ENCODE assay signal across 8 cellular contexts in the genomic region with DNA sequence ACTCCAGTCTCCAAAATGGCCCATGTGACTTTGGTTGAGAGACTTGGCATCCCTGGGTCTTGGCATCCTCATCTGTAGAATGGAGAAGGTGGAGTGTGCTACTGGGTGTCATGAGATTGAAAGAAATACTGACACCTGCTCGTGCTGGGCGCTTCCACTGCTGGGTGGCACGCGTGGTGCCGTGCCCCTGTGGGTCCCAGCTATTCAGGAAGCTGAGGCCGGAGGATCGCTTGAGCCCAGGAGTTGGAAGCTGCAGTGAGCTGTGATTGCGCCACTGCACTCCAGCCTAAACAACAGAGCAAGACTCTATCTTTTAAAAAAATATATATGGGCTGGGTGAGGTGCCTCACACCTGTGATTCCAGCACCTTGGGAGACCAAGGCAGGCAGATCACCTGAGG. TPM values are rescaled to one million over a fixed set of nuclear protein-coding genes. Genes with fewer than 3 reads are reported as not detected.
"Had no signal": no experiment of that assay in that cellular context is flagged by ENCODE, and none has a peak within 500 bp of the region (broad histone marks: within the 10 kb centered on the region; RNA-seq: fewer than 3 reads in every experiment).

No MANE protein-coding gene starts in this region.

- H3K27me3 Mint-ChIP-seq: IgD-negative memory B cell had no signal

- DNase-seq: IMR-90, KBM-7 had no signal

- H3K36me3 Mint-ChIP-seq: IgD-negative memory B cell had no signal

- H3K27ac ChIP-seq: HL-60 had no signal

- H3K4me3 Mint-ChIP-seq: IgD-negative memory B cell had no signal

- H3K4me3 ChIP-seq: K562 had no signal

- H3K4me1 Mint-ChIP-seq: IgD-negative memory B cell had no signal

RNA-seq across cellular contexts. Expression of a gene that starts 53.1 kb away (rescaled TPM):
- total RNA-seq: HepG2, HT-29, HT1080 had no signal
